ENCODE assay signal across 21 cellular contexts in the genomic region with DNA sequence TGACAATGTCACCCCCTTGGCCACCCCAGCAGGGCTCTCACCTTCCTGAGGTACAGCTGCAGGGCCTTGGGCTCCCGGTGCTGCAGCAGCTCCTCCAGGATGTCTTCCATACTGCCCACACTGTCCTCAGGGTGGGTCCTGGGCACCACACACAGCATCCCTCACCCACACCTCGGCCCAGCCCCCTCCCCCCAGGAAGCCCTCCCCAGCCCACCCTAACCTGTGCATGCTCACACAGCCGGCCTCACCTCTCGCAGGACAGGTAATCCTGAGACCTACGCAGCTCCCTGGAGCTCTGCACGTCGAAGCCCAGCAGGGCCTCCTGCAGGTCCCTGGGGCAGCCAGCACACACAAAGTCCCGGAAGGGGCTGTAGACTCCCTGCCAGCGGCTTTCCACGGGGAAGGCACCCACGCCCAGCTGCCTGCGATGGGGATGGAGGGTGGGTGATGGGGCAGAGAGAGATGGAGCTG. TPM values are rescaled to one million over a fixed set of nuclear protein-coding genes. Genes with fewer than 3 reads are reported as not detected.
DNase-seq lines count a peak whose midpoint lies in the region; ATAC-seq and TF ChIP-seq lines count a peak whose summit lies in the region.
"Had no signal": no experiment of that assay in that cellular context is flagged by ENCODE, and none has a peak within 500 bp of the region (broad histone marks: within the 10 kb centered on the region; RNA-seq: fewer than 3 reads in every experiment).

No MANE protein-coding gene starts in this region.

- H3K23ac ChIP-seq in neuronal stem cell (ENCODE audit: low read depth, low read length, poor library complexity) = peak overlapping the region; percentile 45

- H3K18ac ChIP-seq in neuronal stem cell (ENCODE audit: low read length) = peak overlapping the region; percentile 68

- H2BK5ac ChIP-seq in neuronal stem cell (ENCODE audit: low read length) = no peak overlapping the region

- DNase-seq in Right ventricle myocardium superior = peak; percentile 38
- no peak for DNase-seq in right atrium auricular region (ENCODE audit: low spot score)
- peak; percentile 12 for DNase-seq in left ventricle myocardium inferior
- DNase-seq in neuronal stem cell (ENCODE audit: low spot score) = no peak
- peak; percentile 42 to 76 for DNase-seq in aorta
- no peak for DNase-seq in D341Med (ENCODE audit: low spot score)
- DNase-seq in medulla oblongata (ENCODE audit: extremely low spot score) = no peak
- no peak for DNase-seq in OCI-M1 (lab: John Stamatoyannopoulos, UW)
- DNase-seq: DND-41, KG1, NCI-H1436, NCI-H2029, NCI-H2171, NCI-H446 treated with DMSO at 0.1 percent for 48 hours, PC-9 had no signal

- H3K4me2 ChIP-seq in neuronal stem cell (ENCODE audit: insufficient read depth, low read length, poor library complexity, severe bottlenecking) = no peak overlapping the region
- H3K4me2 ChIP-seq: BLaER1, GM23338, PC-9 had no signal

- H3K4me3 ChIP-seq in right atrium auricular region (peak overlapping the region in 1 of 2 donors; percentile 5), left ventricle myocardium inferior (peak overlapping the region; percentile 45), neuronal stem cell (ENCODE audit: low read length in 2 of 2) (no peak overlapping the region), aorta (ENCODE audit: low read length in 2 of 2) (no peak overlapping the region)
- H3K4me3 ChIP-seq: BLaER1, GM12878, GM23338, PC-9 had no signal

- intact Hi-C loops in Right ventricle myocardium superior (cut with DNase I) = no loop called here
- intact Hi-C loops in left ventricle myocardium inferior (cut with micrococcal nuclease) = no loop called here
- intact Hi-C loops in aorta (cut with DNase I) = no loop called here

- no peak overlapping the region for H3K9ac ChIP-seq in neuronal stem cell (ENCODE audit: low read depth, low read length, poor library complexity)
- H3K9ac ChIP-seq: BLaER1 had no signal

- H2AK5ac ChIP-seq in neuronal stem cell (ENCODE audit: low read depth, low read length) = peak overlapping the region; percentile 70

- H4K8ac ChIP-seq in neuronal stem cell (ENCODE audit: low read depth, low read length) = no peak overlapping the region

- peak overlapping the region; percentile 63 for H2BK15ac ChIP-seq in neuronal stem cell (ENCODE audit: low read length)

- ATAC-seq in Right ventricle myocardium superior (ENCODE audit: poor library complexity) (no peak), aorta (ENCODE audit: low FRiP score) (no peak)
- ATAC-seq: GM12878, GM23338, HCT116 had no signal

- H3K9me3 ChIP-seq in right atrium auricular region = no peaks in the 10 kb centered on the region
- no peaks in the 10 kb centered on the region for H3K9me3 ChIP-seq in left ventricle myocardium inferior (replicated peaks)
- H3K9me3 ChIP-seq in neuronal stem cell (replicated peaks in 1 of 2; ENCODE audit: control insufficient read depth in 2 of 2, insufficient read depth in 1 of 2, low read depth in 1 of 2, low read length in 2 of 2) = no peaks in the 10 kb centered on the region
- H3K9me3 ChIP-seq in aorta (ENCODE audit: control insufficient read depth, low read length) = no peaks in the 10 kb centered on the region
- H3K9me3 ChIP-seq: BLaER1 had no signal

- H3K4ac ChIP-seq in neuronal stem cell (ENCODE audit: low read length) = no peak overlapping the region

- H3K27ac ChIP-seq in right atrium auricular region = no peak overlapping the region
- H3K27ac ChIP-seq in left ventricle myocardium inferior (replicated peaks) = peak overlapping the region; percentile 68
- H3K27ac ChIP-seq in neuronal stem cell (replicated peaks; ENCODE audit: low read length) = no peak overlapping the region
- no peak overlapping the region for H3K27ac ChIP-seq in aorta (ENCODE audit: low read depth in 1 of 2, low read length in 2 of 2)
- H3K27ac ChIP-seq: BLaER1, PC-9 had no signal

- H3K27me3 ChIP-seq in right atrium auricular region (no peaks in the 10 kb centered on the region), left ventricle myocardium inferior (ENCODE audit: low read depth) (no peaks in the 10 kb centered on the region), neuronal stem cell (ENCODE audit: control insufficient read depth in 3 of 3, insufficient read depth in 3 of 3, low read depth in 1 of 3, low read length in 3 of 3) (no peaks in the 10 kb centered on the region), aorta (ENCODE audit: control insufficient read depth in 1 of 2, insufficient read depth in 2 of 2, low read length in 1 of 2) (no peaks in the 10 kb centered on the region)
- H3K27me3 ChIP-seq: BLaER1 had no signal

- no peak overlapping the region for H2BK12ac ChIP-seq in neuronal stem cell (ENCODE audit: low read length)

- H3K79me1 ChIP-seq in neuronal stem cell (ENCODE audit: low read depth, low read length) = peaks cover 2% of the 10 kb centered on the region

- H3K36me3 ChIP-seq in right atrium auricular region (peaks cover 19% of the 10 kb centered on the region), left ventricle myocardium inferior (peaks cover 73% of the 10 kb centered on the region), neuronal stem cell (replicated peaks in 1 of 2; ENCODE audit: control insufficient read depth in 2 of 2, insufficient read depth in 2 of 2, low read length in 2 of 2) (no peaks in the 10 kb centered on the region), aorta (ENCODE audit: control insufficient read depth in 1 of 2, insufficient read depth in 2 of 2, low read length in 1 of 2) (no peaks in the 10 kb centered on the region)
- H3K36me3 ChIP-seq: BLaER1 had no signal

- TF ChIP-seq CTCF in right atrium auricular region (IDR thresholded peaks at IDR 0.05) = no peak
- no peak for TF ChIP-seq CTCF in left ventricle myocardium inferior (IDR thresholded peaks at IDR 0.05; ENCODE audit: borderline replicate concordance)

- WGBS in neuronal stem cell (ENCODE audit: extremely low coverage in 2 of 2, insufficient read length in 2 of 2, insufficient replicate concordance in 1 of 2), 2 donors = no CpG with 5 or more reads among the region's 12 CpGs
- 84 to 87% methylated on average over 12 of the region's 12 CpGs for WGBS in aorta, 2 donors

- no peak overlapping the region for H2BK120ac ChIP-seq in neuronal stem cell (ENCODE audit: low read depth, low read length)

- H2AFZ ChIP-seq in neuronal stem cell (ENCODE audit: low read length) = no peak overlapping the region
- H2AFZ ChIP-seq: GM23338, PC-9 had no signal

- H3K4me1 ChIP-seq in right atrium auricular region = peaks cover 0 to 27% of the 10 kb centered on the region in 2 donors
- H3K4me1 ChIP-seq in left ventricle myocardium inferior = peaks cover 39% of the 10 kb centered on the region
- peaks cover 0 to 18% of the 10 kb centered on the region in 2 donors for H3K4me1 ChIP-seq in neuronal stem cell (ENCODE audit: control insufficient read depth in 2 of 2, insufficient read depth in 1 of 2, low read depth in 1 of 2, low read length in 2 of 2)
- no peaks in the 10 kb centered on the region for H3K4me1 ChIP-seq in aorta (ENCODE audit: control insufficient read depth in 1 of 2, insufficient read depth in 2 of 2, low read length in 2 of 2)

- H4K91ac ChIP-seq in neuronal stem cell (ENCODE audit: low read depth, low read length, poor library complexity) = no peak overlapping the region

- H3K14ac ChIP-seq in neuronal stem cell (ENCODE audit: low read length) = no peak overlapping the region

RNA-seq across cellular contexts. Expression of a gene that starts 16.8 kb away (rescaled TPM):
- total RNA-seq in Right ventricle myocardium superior = 37.0 TPM
- 10 to 100 TPM in 1 of 2 donors, 1 to 10 TPM in 1; 8.3 to 12.5 TPM for total RNA-seq in right atrium auricular region
- 33.7 TPM for total RNA-seq in left ventricle myocardium inferior
- polyA plus RNA-seq in neuronal stem cell (2013, experiment 1 of 2) = 0.78 TPM
- polyA plus RNA-seq in neuronal stem cell (2013, experiment 2 of 2) = 0.60 TPM
- 10 to 100 TPM; 21.0 to 28.7 TPM for total RNA-seq in aorta
- polyA plus RNA-seq in aorta = 10 to 100 TPM in 1 of 2 donors, 1 to 10 TPM in 1; 3.8 to 40.7 TPM

RNA-seq across cellular contexts. Expression of a gene that starts 24.6 kb away (rescaled TPM):
- 1.00 TPM for total RNA-seq in Right ventricle myocardium superior
- total RNA-seq in right atrium auricular region = not detected
- total RNA-seq in left ventricle myocardium inferior = 1.5 TPM
- polyA plus RNA-seq in neuronal stem cell (2013, experiment 1 of 2) = 0.26 TPM
- polyA plus RNA-seq in neuronal stem cell (2013, experiment 2 of 2) = 0.30 TPM
- total RNA-seq in aorta = under 1 TPM; 0.55 to 0.99 TPM
- polyA plus RNA-seq in aorta = under 1 TPM; 0.75 to 1.00 TPM
- total RNA-seq: A172, GM12878 had no signal
- polyA plus RNA-seq: GM12878 had no signal

RNA-seq across cellular contexts. Expression of a gene that starts 41.0 kb away (rescaled TPM):
- total RNA-seq in Right ventricle myocardium superior = 0.16 TPM
- total RNA-seq in right atrium auricular region = under 1 TPM in 1 of 2 donors, not detected in 1; 0.12 TPM
- 0.22 TPM for total RNA-seq in left ventricle myocardium inferior
- polyA plus RNA-seq in neuronal stem cell (2013, experiment 1 of 2) = 0.64 TPM
- 0.57 TPM for polyA plus RNA-seq in neuronal stem cell (2013, experiment 2 of 2)
- not detected for total RNA-seq in aorta
- under 1 TPM in 1 of 2 donors, not detected in 1; 0.31 TPM for polyA plus RNA-seq in aorta
- total RNA-seq: A172; CD8-positive, alpha-beta memory T cell; GM12878 had no signal

Comparison
In these comparisons a context has a peak if more than half of its experiments do, and no peak if none do; other contexts are left out.
1. DNase-seq: peak in Right ventricle myocardium superior (single experiment), left ventricle myocardium inferior (single experiment) and aorta (2 of 2); none in right atrium auricular region (single experiment), neuronal stem cell (single experiment), D341Med (single experiment), medulla oblongata (single experiment) and OCI-M1 (single experiment).